Comparison of ENCODE assay signal across 26 cellular contexts in genomic region chr22:48520207-48520606, GRCh38.
A peak's percentile ranks its signal among the peaks of the same experiment; 100 is the strongest.
DNase-seq lines count a peak whose midpoint lies in the region; ATAC-seq and TF ChIP-seq lines count a peak whose summit lies in the region.
"Had no signal": no experiment of that assay in that cellular context is flagged by ENCODE, and none has a peak within 500 bp of the region (broad histone marks: within the 10 kb centered on the region; RNA-seq: fewer than 3 reads in every experiment).

No MANE protein-coding gene starts in this region.

- WGBS in endodermal cell (ENCODE audit: insufficient coverage in 1 of 2, insufficient read length in 1 of 2), 2 experiments = 94 to 100% methylated on average over 1 to 10 of the region's 10 CpGs
- 91% methylated on average over 10 of the region's 10 CpGs for WGBS in tibial nerve, 2 donors

- H3F3A ChIP-seq in neural progenitor cell (ENCODE audit: low read depth) = no peaks in the 10 kb centered on the region

- H3K27ac ChIP-seq in endodermal cell (ENCODE audit: low read depth, low read length) (peak overlapping the region; percentile 75), neural progenitor cell (no peak overlapping the region), tibial nerve (peak overlapping the region; percentile 71 to 96 (median 88)), foreskin keratinocyte (no peak overlapping the region)
- H3K27ac ChIP-seq: BLaER1 had no signal

- no peaks in the 10 kb centered on the region for H3K79me2 ChIP-seq in neural progenitor cell (ENCODE audit: low read depth)

- H3K27me3 ChIP-seq in endodermal cell (ENCODE audit: control insufficient read depth, insufficient read depth, low read length, poor library complexity, severe bottlenecking) = no peaks in the 10 kb centered on the region
- H3K27me3 ChIP-seq in neural progenitor cell = no peaks in the 10 kb centered on the region
- no peaks in the 10 kb centered on the region for H3K27me3 ChIP-seq in tibial nerve
- H3K27me3 ChIP-seq in foreskin keratinocyte = no peaks in the 10 kb centered on the region
- no peaks in the 10 kb centered on the region for H3K27me3 ChIP-seq in H7 (ENCODE audit: control insufficient read depth, insufficient read depth, low read length)
- H3K27me3 ChIP-seq: BE2C, BLaER1 had no signal

- H3K9ac ChIP-seq in endodermal cell (ENCODE audit: extremely low read depth, low read length, poor library complexity, severe bottlenecking) = no peak overlapping the region
- H3K9ac ChIP-seq in neural progenitor cell = no peak overlapping the region
- H3K9ac ChIP-seq: BLaER1 had no signal

- H3K36me3 ChIP-seq in endodermal cell (ENCODE audit: control insufficient read depth, insufficient read depth, low read length) (peaks cover 7% of the 10 kb centered on the region), neural progenitor cell (no peaks in the 10 kb centered on the region), tibial nerve (no peaks in the 10 kb centered on the region), H7 (replicated peaks; ENCODE audit: control insufficient read depth, insufficient read depth, low read length) (no peaks in the 10 kb centered on the region)
- H3K36me3 ChIP-seq: BE2C, BLaER1 had no signal

- no peaks in the 10 kb centered on the region for H4K20me1 ChIP-seq in neural progenitor cell (ENCODE audit: low read depth)
- H4K20me1 ChIP-seq: BLaER1 had no signal

- H3K27ac Mint-ChIP-seq in WTC11 (peak overlapping the region; percentile 65), endodermal cell (no peak overlapping the region), neural progenitor cell (peak overlapping the region; percentile 97), T-helper 17 cell (no peak overlapping the region)
- H3K27ac Mint-ChIP-seq in activated naive CD4-positive, alpha-beta T cell treated with anti-CD3 and anti-CD28 coated beads, Interleukin-2, amount 10 ng/mL, durations not matched to agents 7 days and 5 days = no peak overlapping the region
- H3K27ac Mint-ChIP-seq: CD14-positive monocyte; CD4-positive, alpha-beta memory T cell; CD4-positive, CD25-positive, alpha-beta regulatory T cell; CD8-positive, alpha-beta memory T cell had no signal

- POLR2A ChIA-PET in WTC11 (lab: Charles Lee) = no interaction called here

- no peaks in the 10 kb centered on the region for H3K4me1 ChIP-seq in endodermal cell (ENCODE audit: control insufficient read depth, insufficient read depth, low read length)
- peaks cover 13% of the 10 kb centered on the region for H3K4me1 ChIP-seq in neural progenitor cell
- H3K4me1 ChIP-seq in tibial nerve = peaks cover 0 to 64% (median 5%) of the 10 kb centered on the region in 4 donors
- H3K4me1 ChIP-seq in foreskin keratinocyte = no peaks in the 10 kb centered on the region
- H3K4me1 ChIP-seq: BE2C, BLaER1 had no signal

- H3K4me3 ChIP-seq in endodermal cell (ENCODE audit: low read length) (no peak overlapping the region), neural progenitor cell (no peak overlapping the region), tibial nerve (no peak overlapping the region), H7 (ENCODE audit: insufficient read depth, low read depth, low read length) (no peak overlapping the region)
- H3K4me3 ChIP-seq: BLaER1, GM12878 had no signal

- H3K9me3 Mint-ChIP-seq in WTC11 (no peaks in the 10 kb centered on the region), endodermal cell (no peaks in the 10 kb centered on the region), neural progenitor cell (no peaks in the 10 kb centered on the region)
- H3K9me3 Mint-ChIP-seq in activated naive CD4-positive, alpha-beta T cell treated with anti-CD3 and anti-CD28 coated beads, Interleukin-2, amount 10 ng/mL, durations not matched to agents 7 days and 5 days = no peaks in the 10 kb centered on the region
- H3K9me3 Mint-ChIP-seq: CD4-positive, alpha-beta memory T cell; CD4-positive, CD25-positive, alpha-beta regulatory T cell; CD8-positive, alpha-beta memory T cell had no signal

- no peak overlapping the region for H3K4me2 ChIP-seq in neural progenitor cell
- H3K4me2 ChIP-seq: BLaER1 had no signal

- H3K4me1 Mint-ChIP-seq in WTC11 = peaks cover 12% of the 10 kb centered on the region
- H3K4me1 Mint-ChIP-seq in endodermal cell = no peaks in the 10 kb centered on the region
- H3K4me1 Mint-ChIP-seq in neural progenitor cell = peaks cover 46% of the 10 kb centered on the region
- H3K4me1 Mint-ChIP-seq in activated naive CD4-positive, alpha-beta T cell treated with anti-CD3 and anti-CD28 coated beads, Interleukin-2, amount 10 ng/mL, durations not matched to agents 7 days and 5 days = no peaks in the 10 kb centered on the region
- H3K4me1 Mint-ChIP-seq in T-helper 17 cell = peaks cover 2% of the 10 kb centered on the region
- H3K4me1 Mint-ChIP-seq: CD14-positive monocyte; CD4-positive, alpha-beta memory T cell; CD4-positive, CD25-positive, alpha-beta regulatory T cell; CD8-positive, alpha-beta memory T cell had no signal

- H2AFZ ChIP-seq in neural progenitor cell (replicated peaks) = no peak overlapping the region

- no peak for DNase-seq in WTC11 (ENCODE audit: low spot score)
- no peak for DNase-seq in endodermal cell
- no peak for DNase-seq in neural progenitor cell (ENCODE audit: low spot score)
- DNase-seq in tibial nerve (ENCODE audit: low spot score in 2 of 2) = no peak
- DNase-seq in foreskin keratinocyte = no peak
- no peak for DNase-seq in H7
- no peak for DNase-seq in activated naive CD4-positive, alpha-beta T cell treated with anti-CD3 and anti-CD28 coated beads, Interleukin-2, amount 10 ng/mL, durations not matched to agents 7 days and 5 days
- DNase-seq in T-helper 17 cell = no peak
- DNase-seq: 8988T; ACHN; BE2C; C1 segment of cervical spinal cord; CD4-positive, CD25-positive, alpha-beta regulatory T cell; CD8-positive, alpha-beta memory T cell; COR-L47; DMS 273 treated with DMSO at 0.1 percent for 48 hours; DMS153; DMS53; DMS79; DND-41; EL; GDM1 had no signal

- TF ChIP-seq EP300 in tibial nerve (IDR thresholded peaks at IDR 0.05) = no peak

- no peaks in the 10 kb centered on the region for H3K36me3 Mint-ChIP-seq in WTC11
- H3K36me3 Mint-ChIP-seq in endodermal cell (ENCODE audit: low read depth) = no peaks in the 10 kb centered on the region
- H3K36me3 Mint-ChIP-seq in neural progenitor cell = no peaks in the 10 kb centered on the region
- no peaks in the 10 kb centered on the region for H3K36me3 Mint-ChIP-seq in activated naive CD4-positive, alpha-beta T cell treated with anti-CD3 and anti-CD28 coated beads, Interleukin-2, amount 10 ng/mL, durations not matched to agents 7 days and 5 days
- no peaks in the 10 kb centered on the region for H3K36me3 Mint-ChIP-seq in T-helper 17 cell (ENCODE audit: low read depth)
- H3K36me3 Mint-ChIP-seq: CD14-positive monocyte; CD4-positive, alpha-beta memory T cell; CD4-positive, CD25-positive, alpha-beta regulatory T cell; CD8-positive, alpha-beta memory T cell had no signal

- no peak for ATAC-seq in WTC11
- ATAC-seq in foreskin keratinocyte = no peak
- ATAC-seq in T-helper 17 cell = no peak
- ATAC-seq: GM12878 had no signal

- TF ChIP-seq CTCF in WTC11 (IDR thresholded peaks at IDR 0.05) (no peak), endodermal cell (conservative IDR thresholded peaks at IDR 0.05) (no peak), neural progenitor cell (IDR thresholded peaks at IDR 0.05) (no peak), tibial nerve (IDR thresholded peaks at IDR 0.05) (no peak), foreskin keratinocyte (conservative IDR thresholded peaks at IDR 0.05) (no peak)

- H3K9me3 ChIP-seq in endodermal cell (ENCODE audit: control insufficient read depth, low read length) (no peaks in the 10 kb centered on the region), neural progenitor cell (ENCODE audit: low read depth) (no peaks in the 10 kb centered on the region), tibial nerve (no peaks in the 10 kb centered on the region), T-helper 17 cell (ENCODE audit: control insufficient read depth, low read length, poor library complexity, severe bottlenecking) (no peaks in the 10 kb centered on the region)
- H3K9me3 ChIP-seq: BLaER1 had no signal

- CTCF ChIA-PET in WTC11 (lab: Charles Lee) = no interaction called here
- CTCF ChIA-PET in activated naive CD4-positive, alpha-beta T cell treated with anti-CD3 and anti-CD28 coated beads, Interleukin-2, amount 10 ng/mL, durations not matched to agents 7 days and 5 days (lab: Charles Lee) = no interaction called here

- no peak for TF ChIP-seq POLR2A in tibial nerve (IDR thresholded peaks at IDR 0.05)

- no peaks in the 10 kb centered on the region for H3K27me3 Mint-ChIP-seq in WTC11 (ENCODE audit: low read depth)
- no peaks in the 10 kb centered on the region for H3K27me3 Mint-ChIP-seq in endodermal cell (ENCODE audit: insufficient read depth)
- peaks cover 4% of the 10 kb centered on the region for H3K27me3 Mint-ChIP-seq in neural progenitor cell (ENCODE audit: insufficient read depth, low read depth)
- no peaks in the 10 kb centered on the region for H3K27me3 Mint-ChIP-seq in activated naive CD4-positive, alpha-beta T cell treated with anti-CD3 and anti-CD28 coated beads, Interleukin-2, amount 10 ng/mL, durations not matched to agents 7 days and 5 days
- H3K27me3 Mint-ChIP-seq in T-helper 17 cell = peaks cover 7% of the 10 kb centered on the region
- H3K27me3 Mint-ChIP-seq: CD4-positive, alpha-beta memory T cell; CD4-positive, CD25-positive, alpha-beta regulatory T cell had no signal

- H3K4me3 Mint-ChIP-seq in WTC11 (no peak overlapping the region), endodermal cell (no peak overlapping the region), neural progenitor cell (no peak overlapping the region), T-helper 17 cell (no peak overlapping the region)
- no peak overlapping the region for H3K4me3 Mint-ChIP-seq in activated naive CD4-positive, alpha-beta T cell treated with anti-CD3 and anti-CD28 coated beads, Interleukin-2, amount 10 ng/mL, durations not matched to agents 7 days and 5 days
- H3K4me3 Mint-ChIP-seq: CD14-positive monocyte; CD4-positive, alpha-beta memory T cell; CD4-positive, CD25-positive, alpha-beta regulatory T cell; CD8-positive, alpha-beta memory T cell had no signal

TF ChIP-seq in WTC11, 78 proteins besides CTCF, POLR2A, EP300 and RAD21 (continues in another document):
- TF ChIP-seq, protein P1, sequence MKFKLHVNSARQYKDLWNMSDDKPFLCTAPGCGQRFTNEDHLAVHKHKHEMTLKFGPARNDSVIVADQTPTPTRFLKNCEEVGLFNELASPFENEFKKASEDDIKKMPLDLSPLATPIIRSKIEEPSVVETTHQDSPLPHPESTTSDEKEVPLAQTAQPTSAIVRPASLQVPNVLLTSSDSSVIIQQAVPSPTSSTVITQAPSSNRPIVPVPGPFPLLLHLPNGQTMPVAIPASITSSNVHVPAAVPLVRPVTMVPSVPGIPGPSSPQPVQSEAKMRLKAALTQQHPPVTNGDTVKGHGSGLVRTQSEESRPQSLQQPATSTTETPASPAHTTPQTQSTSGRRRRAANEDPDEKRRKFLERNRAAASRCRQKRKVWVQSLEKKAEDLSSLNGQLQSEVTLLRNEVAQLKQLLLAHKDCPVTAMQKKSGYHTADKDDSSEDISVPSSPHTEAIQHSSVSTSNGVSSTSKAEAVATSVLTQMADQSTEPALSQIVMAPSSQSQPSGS (CRISPR knock-in tag; IDR thresholded peaks at IDR 0.05; ENCODE audit: borderline replicate concordance, low read depth) = no peak

Comparison
In these comparisons a context has a peak if more than half of its experiments do, and no peak if none do; other contexts are left out.
1. H3K27ac Mint-ChIP-seq: peak in WTC11 (single experiment) and neural progenitor cell (single experiment); none in endodermal cell (single experiment), activated naive CD4-positive, alpha-beta T cell treated with anti-CD3 and anti-CD28 coated beads, Interleukin-2, amount 10 ng/mL, durations not matched to agents 7 days and 5 days (single experiment) and T-helper 17 cell (single experiment).
2. H3K27ac ChIP-seq: peak in endodermal cell (single experiment) and tibial nerve (4 of 4); none in neural progenitor cell (single experiment) and foreskin keratinocyte (single experiment).